In genomic region chr3:59733041-59733809, GRCh38 we compare ENCODE assay signal across 16 cellular contexts.
DNase-seq lines count a peak whose midpoint lies in the region; ATAC-seq, FAIRE-seq and TF ChIP-seq lines count a peak whose summit lies in the region.
"Had no signal": no experiment of that assay in that cellular context is flagged by ENCODE, and none has a peak within 500 bp of the region (broad histone marks: within the 10 kb centered on the region; RNA-seq: fewer than 3 reads in every experiment).

No MANE protein-coding gene starts in this region.

- H3K4me2 ChIP-seq in Loucy (ENCODE audit: low read depth, low read length, poor library complexity, severe bottlenecking), result peak overlapping the region; percentile 45
- H3K4me2 ChIP-seq in H1 (ENCODE audit: insufficient read depth in 1 of 2, low read depth in 2 of 2, low read length in 2 of 2), result no peak overlapping the region
- H3K4me2 ChIP-seq in HepG2 (ENCODE audit: low read depth, low read length), result no peak overlapping the region

- H3K4ac ChIP-seq in H1 (replicated peaks; ENCODE audit: insufficient read length, low read depth, low read length), result no peak overlapping the region

- TF ChIP-seq RAD21 in H1 (IDR thresholded peaks at IDR 0.05 in 1 of 2, conservative IDR thresholded peaks at IDR 0.05 in 1 of 2; ENCODE audit: low read depth in 2 of 2, low read length in 2 of 2) (no peak), HepG2 (CRISPR knock-in tag; IDR thresholded peaks at IDR 0.05) (no peak)

- H2BK12ac ChIP-seq in H1 (ENCODE audit: low read depth, low read length), result no peak overlapping the region

- H3K9me3 ChIP-seq in Loucy (ENCODE audit: insufficient read depth, low read depth, low read length) (no peaks in the 10 kb centered on the region), H1 (ENCODE audit: insufficient read depth in 2 of 2, low read depth in 1 of 2, low read length in 1 of 2) (no peaks in the 10 kb centered on the region), HepG2 (ENCODE audit: low read length) (no peaks in the 10 kb centered on the region)

- TF ChIP-seq EP300 in H1 (IDR thresholded peaks at IDR 0.05; ENCODE audit: borderline replicate concordance in 1 of 2, low read depth in 2 of 2, low read length in 2 of 2), result no peak
- TF ChIP-seq EP300 in HepG2 (IDR thresholded peaks at IDR 0.05; ENCODE audit: low read depth in 2 of 2, low read length in 2 of 2), result no peak
- no peak for TF ChIP-seq EP300 in HepG2 (CRISPR knock-in tag; IDR thresholded peaks at IDR 0.05; ENCODE audit: borderline replicate concordance)

- no peaks in the 10 kb centered on the region for H3F3A ChIP-seq in Loucy (ENCODE audit: low read depth)

- H2BK5ac ChIP-seq in H1 (ENCODE audit: low read depth, low read length), result no peak overlapping the region

- no peak for TF ChIP-seq POLR2A in H1 (IDR thresholded peaks at IDR 0.05; ENCODE audit: control extremely low read depth in 1 of 2, low read depth in 2 of 2, low read length in 2 of 2)
- TF ChIP-seq POLR2A in HepG2 (IDR thresholded peaks at IDR 0.05; ENCODE audit: insufficient read depth in 1 of 2, low read depth in 2 of 2, low read length in 2 of 2), result no peak

- no peak overlapping the region for H3K27ac ChIP-seq in H1 (ENCODE audit: low read depth, low read length)
- no peak overlapping the region for H3K27ac ChIP-seq in HepG2 (ENCODE audit: extremely low read length, insufficient read depth, low read length)
- H3K27ac ChIP-seq: C4-2B had no signal

- ATAC-seq in activated CD8-positive, alpha-beta T cell treated with anti-CD3 and anti-CD28 coated beads, Interleukin-2, amount 10 ng/mL, durations not matched to agents 7 days and 5 days, result peak; percentile 42
- no peak for ATAC-seq in activated CD8-positive, alpha-beta T cell treated with anti-CD3 and anti-CD28 coated beads for 36 hours
- no peak for ATAC-seq in HepG2
- ATAC-seq: PC-3 had no signal

- H3K4me3 Mint-ChIP-seq in activated CD8-positive, alpha-beta T cell treated with anti-CD3 and anti-CD28 coated beads, Interleukin-2, amount 10 ng/mL, durations not matched to agents 7 days and 5 days, result no peak overlapping the region
- no peak overlapping the region for H3K4me3 Mint-ChIP-seq in activated CD8-positive, alpha-beta T cell treated with anti-CD3 and anti-CD28 coated beads for 36 hours

- peaks cover 37% of the 10 kb centered on the region for H3K4me1 Mint-ChIP-seq in activated CD8-positive, alpha-beta T cell treated with anti-CD3 and anti-CD28 coated beads, Interleukin-2, amount 10 ng/mL, durations not matched to agents 7 days and 5 days (ENCODE audit: low read depth)
- H3K4me1 Mint-ChIP-seq in activated CD8-positive, alpha-beta T cell treated with anti-CD3 and anti-CD28 coated beads for 36 hours (ENCODE audit: low read depth), result peaks cover 24% of the 10 kb centered on the region

- no peak overlapping the region for H4K91ac ChIP-seq in H1 (replicated peaks; ENCODE audit: insufficient read length, low read length)

- H3K4me1 ChIP-seq in Loucy (ENCODE audit: insufficient read depth, low read length, poor library complexity, severe bottlenecking), result peaks cover 44% of the 10 kb centered on the region
- H3K4me1 ChIP-seq in H1 (replicated peaks in 1 of 4; ENCODE audit: control insufficient read depth in 3 of 4, insufficient read depth in 4 of 4, low read length in 3 of 4), result peaks cover 0 to 5% (median 0%) of the 10 kb centered on the region in 4 experiments; a peak in 1 of 7 replicates
- no peaks in the 10 kb centered on the region for H3K4me1 ChIP-seq in HepG2 (ENCODE audit: insufficient read depth, low read length)

- DNase-seq in activated CD8-positive, alpha-beta T cell treated with anti-CD3 and anti-CD28 coated beads, Interleukin-2, amount 10 ng/mL, durations not matched to agents 7 days and 5 days, result peak; percentile 30
- no peak for DNase-seq in activated CD8-positive, alpha-beta T cell treated with anti-CD3 and anti-CD28 coated beads for 36 hours
- DNase-seq in H1 (ENCODE audit: low read depth in 1 of 2, low spot score in 2 of 2) (no peak), mucosa of gallbladder (ENCODE audit: low spot score) (no peak), DMS114 treated with DMSO at 0.1 percent for 48 hours (lab: John Stamatoyannopoulos, UW; ENCODE audit: unreplicated experiment) (no peak), HepG2 (ENCODE audit: low spot score) (no peak)
- DNase-seq: DMS153, EL, IMR-90, MV-4-11, NCI-H187 treated with DMSO at 0.1 percent for 48 hours, NCI-H446, PC-3 had no signal

- no peak overlapping the region for H2BK20ac ChIP-seq in H1 (ENCODE audit: low read length)

- H3K27me3 ChIP-seq in Loucy (ENCODE audit: insufficient read depth, low read length, poor library complexity, severe bottlenecking) (no peaks in the 10 kb centered on the region), H1 (replicated peaks in 1 of 4; ENCODE audit: control insufficient read depth in 3 of 4, extremely low read depth in 1 of 4, insufficient read depth in 3 of 4, low read length in 3 of 4) (no peaks in the 10 kb centered on the region), HepG2 (ENCODE audit: control insufficient read depth in 1 of 2, insufficient read depth in 2 of 2, low read length in 2 of 2) (no peaks in the 10 kb centered on the region)

- H3K9me3 Mint-ChIP-seq in activated CD8-positive, alpha-beta T cell treated with anti-CD3 and anti-CD28 coated beads, Interleukin-2, amount 10 ng/mL, durations not matched to agents 7 days and 5 days (ENCODE audit: insufficient read depth), result no peaks in the 10 kb centered on the region
- H3K9me3 Mint-ChIP-seq in activated CD8-positive, alpha-beta T cell treated with anti-CD3 and anti-CD28 coated beads for 36 hours, result no peaks in the 10 kb centered on the region

- no peak overlapping the region for H4K8ac ChIP-seq in H1 (ENCODE audit: extremely low read depth, insufficient read depth, low read length)

- POLR2A ChIA-PET in activated CD8-positive, alpha-beta T cell treated with anti-CD3 and anti-CD28 coated beads, Interleukin-2, amount 10 ng/mL, durations not matched to agents 7 days and 5 days (lab: Charles Lee), result no interaction called here
- POLR2A ChIA-PET in activated CD8-positive, alpha-beta T cell treated with anti-CD3 and anti-CD28 coated beads for 36 hours (lab: Charles Lee), result no interaction called here
- POLR2A ChIA-PET in H1 (lab: Charles Lee; ENCODE audit: partially characterized antibody), result no interaction called here
- POLR2A ChIA-PET in HepG2 (lab: Yijun Ruan, JAX), result no interaction called here

- H3K36me3 ChIP-seq in Loucy (ENCODE audit: insufficient read depth, low read length), result no peaks in the 10 kb centered on the region
- H3K36me3 ChIP-seq in H1 (ENCODE audit: control insufficient read depth in 2 of 4, insufficient read depth in 4 of 4, low read length in 3 of 4), result no peaks in the 10 kb centered on the region
- H3K36me3 ChIP-seq in HepG2 (replicated peaks in 1 of 2; ENCODE audit: control insufficient read depth in 1 of 2, insufficient read depth in 2 of 2, low read length in 2 of 2), result no peaks in the 10 kb centered on the region

- no peaks in the 10 kb centered on the region for H3K9me2 ChIP-seq in Loucy (replicated peaks; ENCODE audit: low read depth, low read length)

- TF ChIP-seq CTCF in activated CD8-positive, alpha-beta T cell treated with anti-CD3 and anti-CD28 coated beads for 36 hours (IDR thresholded peaks at IDR 0.05), result no peak
- no peak for TF ChIP-seq CTCF in Loucy (conservative IDR thresholded peaks at IDR 0.05; ENCODE audit: low read length)
- no peak for TF ChIP-seq CTCF in H1 (IDR thresholded peaks at IDR 0.05; ENCODE audit: control extremely low read depth in 1 of 3, insufficient read depth in 1 of 3, low read depth in 1 of 3, low read length in 3 of 3)
- no peak for TF ChIP-seq CTCF in HepG2 (CRISPR knock-in tag; IDR thresholded peaks at IDR 0.05)

- intact Hi-C loops in activated CD8-positive, alpha-beta T cell treated with anti-CD3 and anti-CD28 coated beads for 36 hours (cut with micrococcal nuclease), result no loop called here
- intact Hi-C loops in HepG2 (cut with micrococcal nuclease; ENCODE audit: unreplicated experiment), result no loop called here

- 92% methylated on average over 6 of the region's 6 CpGs; no CpG with 5 or more reads in 1 of the 2 experiments for WGBS in H1 (ENCODE audit: extremely low coverage in 1 of 2, insufficient coverage in 1 of 2, insufficient read length in 1 of 2, insufficient replicate concordance in 2 of 2, low coverage in 1 of 2, low lambda C conversion rate in 2 of 2, missing lambda C conversion rate in 1 of 2), 2 experiments
- WGBS in HepG2 (ENCODE audit: low lambda C conversion rate), result 16% methylated on average over 6 of the region's 6 CpGs

- H4K20me1 ChIP-seq in Loucy (ENCODE audit: insufficient read depth, low read length, poor library complexity, severe bottlenecking) (no peaks in the 10 kb centered on the region), H1 (replicated peaks in 1 of 2; ENCODE audit: control insufficient read depth in 1 of 2, insufficient read depth in 2 of 2, low read length in 2 of 2) (no peaks in the 10 kb centered on the region), HepG2 (ENCODE audit: insufficient read depth, low read length) (no peaks in the 10 kb centered on the region)

- H4K5ac ChIP-seq in H1 (ENCODE audit: insufficient read length, low read depth, low read length), result no peak overlapping the region

- H2AK5ac ChIP-seq in H1 (ENCODE audit: low read depth, low read length), result no peak overlapping the region

- no TSS peak for BruUV-seq in HepG2 (replicated peaks; lab: Mats Ljungman, UMichigan)

- H3K9ac ChIP-seq in Loucy (ENCODE audit: low read depth, low read length, poor library complexity, severe bottlenecking) (peak overlapping the region; percentile 21), H1 (replicated peaks in 1 of 4; ENCODE audit: extremely low read depth in 1 of 4, low read depth in 3 of 4, low read length in 3 of 4) (no peak overlapping the region), HepG2 (ENCODE audit: insufficient read depth, low read depth, low read length) (no peak overlapping the region)

- CTCF ChIA-PET in activated CD8-positive, alpha-beta T cell treated with anti-CD3 and anti-CD28 coated beads, Interleukin-2, amount 10 ng/mL, durations not matched to agents 7 days and 5 days (lab: Charles Lee), result interaction anchor here (0.7 to 1.7 kb wide), 3 partner anchors 12 to 40 kb away, joined by 3 to 4 read pairs (median 3); no protein-coding TSS in a partner anchor
- CTCF ChIA-PET in activated CD8-positive, alpha-beta T cell treated with anti-CD3 and anti-CD28 coated beads for 36 hours (lab: Charles Lee), result interaction anchor here (0.6 to 1.3 kb wide), 3 partner anchors 31 to 126 kb away, joined by 3 read pairs; no protein-coding TSS in a partner anchor
- CTCF ChIA-PET in H1 (lab: Charles Lee; ENCODE audit: partially characterized antibody) (interaction anchor here (0.8 to 1.7 kb wide), 3 partner anchors 158 to 407 kb away, joined by 3 to 5 read pairs (median 3); no protein-coding TSS in a partner anchor), HepG2 (lab: Yijun Ruan, JAX; ENCODE audit: low intra/inter-chr PET ratio, low total read pairs) (no interaction called here)

- H3K23ac ChIP-seq in H1 (ENCODE audit: insufficient read length), result no peak overlapping the region

- FAIRE-seq in H1 (lab: Jason Lieb, UNC), result no peak
- no peak for FAIRE-seq in HepG2 (lab: Jason Lieb, UNC)
- FAIRE-seq: H54 had no signal

- H2BK120ac ChIP-seq in H1 (replicated peaks; ENCODE audit: low read depth, low read length), result no peak overlapping the region

- in situ Hi-C loops in HepG2 (cut with HindIII; ENCODE audit: extremely low pct_ligation_motif_present, low pct_unique_long_range_greater_than_20kb), result no loop called here

- H3K18ac ChIP-seq in H1 (ENCODE audit: extremely low read depth, low read length), result no peak overlapping the region

- peak overlapping the region; percentile 4 for H3K4me3 ChIP-seq in Loucy (ENCODE audit: low read length, poor library complexity, severe bottlenecking)
- no peak overlapping the region for H3K4me3 ChIP-seq in H1 (ENCODE audit: extremely low read depth in 1 of 4, insufficient read depth in 2 of 4, low read depth in 3 of 4, low read length in 4 of 4)
- H3K4me3 ChIP-seq in HepG2 (replicated peaks in 1 of 3; ENCODE audit: insufficient read depth in 1 of 3, low read depth in 2 of 3, low read length in 3 of 3), result no peak overlapping the region

- H3K79me1 ChIP-seq in H1 (ENCODE audit: low read depth, low read length), result no peaks in the 10 kb centered on the region

- H3K79me2 ChIP-seq in Loucy (ENCODE audit: insufficient read depth, low read length) (no peaks in the 10 kb centered on the region), H1 (ENCODE audit: control insufficient read depth in 1 of 2, insufficient read depth in 2 of 2, low read length in 2 of 2) (no peaks in the 10 kb centered on the region), HepG2 (ENCODE audit: insufficient read depth, low read length) (no peaks in the 10 kb centered on the region)

- H2AFZ ChIP-seq in Loucy (ENCODE audit: low read length) (no peak overlapping the region), H1 (ENCODE audit: low read length) (0 out of 2 replicates have a peak overlapping the region, but pooled peaks have one; percentile 50), HepG2 (ENCODE audit: low read length) (no peak overlapping the region)

- no peak overlapping the region for H3K14ac ChIP-seq in H1 (ENCODE audit: insufficient read length)

- H3K36me3 Mint-ChIP-seq in activated CD8-positive, alpha-beta T cell treated with anti-CD3 and anti-CD28 coated beads, Interleukin-2, amount 10 ng/mL, durations not matched to agents 7 days and 5 days (ENCODE audit: low read depth), result peaks cover 3% of the 10 kb centered on the region
- H3K36me3 Mint-ChIP-seq in activated CD8-positive, alpha-beta T cell treated with anti-CD3 and anti-CD28 coated beads for 36 hours (ENCODE audit: low read depth), result no peaks in the 10 kb centered on the region

- H3K23me2 ChIP-seq in H1 (ENCODE audit: low read depth, low read length), result no peaks in the 10 kb centered on the region

- H3K56ac ChIP-seq in H1 (replicated peaks; ENCODE audit: insufficient read length, low read depth, low read length), result no peak overlapping the region

- H2BK15ac ChIP-seq in H1 (ENCODE audit: low read length), result no peak overlapping the region

- H3K27me3 Mint-ChIP-seq in activated CD8-positive, alpha-beta T cell treated with anti-CD3 and anti-CD28 coated beads, Interleukin-2, amount 10 ng/mL, durations not matched to agents 7 days and 5 days (ENCODE audit: low read depth), result peaks cover 4% of the 10 kb centered on the region
- peaks cover 3% of the 10 kb centered on the region for H3K27me3 Mint-ChIP-seq in activated CD8-positive, alpha-beta T cell treated with anti-CD3 and anti-CD28 coated beads for 36 hours

- no peak overlapping the region for H3K27ac Mint-ChIP-seq in activated CD8-positive, alpha-beta T cell treated with anti-CD3 and anti-CD28 coated beads, Interleukin-2, amount 10 ng/mL, durations not matched to agents 7 days and 5 days
- H3K27ac Mint-ChIP-seq in activated CD8-positive, alpha-beta T cell treated with anti-CD3 and anti-CD28 coated beads for 36 hours, result no peak overlapping the region
